1 cellular context compared by ENCODE assay signal in genomic region chr1:88990426-88990825, GRCh38.
TF ChIP-seq lines count a peak whose summit lies in the region.

No MANE protein-coding gene starts in this region.

TF ChIP-seq in H1, 55 proteins besides CTCF, POLR2A, EP300 and RAD21:
- no peak for TF ChIP-seq SUZ12 (IDR thresholded peaks at IDR 0.05; ENCODE audit: low read length)
- TF ChIP-seq HDAC2 (IDR thresholded peaks at IDR 0.05; ENCODE audit: borderline replicate concordance in 1 of 2, low read depth in 2 of 2, low read length in 2 of 2) = no peak
- no peak for TF ChIP-seq RBBP5 (IDR thresholded peaks at IDR 0.05; ENCODE audit: borderline replicate concordance, low read depth, low read length)
- no peak for TF ChIP-seq SP2 (IDR thresholded peaks at IDR 0.05; ENCODE audit: low read length)
- TF ChIP-seq SIX5 (IDR thresholded peaks at IDR 0.05; ENCODE audit: low read depth, low read length) = no peak
- no peak for TF ChIP-seq TEAD4 (IDR thresholded peaks at IDR 0.05; ENCODE audit: low read depth, low read length)
- no peak for TF ChIP-seq KDM4A (IDR thresholded peaks at IDR 0.05; ENCODE audit: low read depth, low read length, severe bottlenecking)
- TF ChIP-seq YY1 (IDR thresholded peaks at IDR 0.05; ENCODE audit: low read depth, low read length) = 0 out of 2 replicates have a peak, but pooled peaks have one; percentile 15
